9 cellular contexts compared by ENCODE assay signal in the genomic region with DNA sequence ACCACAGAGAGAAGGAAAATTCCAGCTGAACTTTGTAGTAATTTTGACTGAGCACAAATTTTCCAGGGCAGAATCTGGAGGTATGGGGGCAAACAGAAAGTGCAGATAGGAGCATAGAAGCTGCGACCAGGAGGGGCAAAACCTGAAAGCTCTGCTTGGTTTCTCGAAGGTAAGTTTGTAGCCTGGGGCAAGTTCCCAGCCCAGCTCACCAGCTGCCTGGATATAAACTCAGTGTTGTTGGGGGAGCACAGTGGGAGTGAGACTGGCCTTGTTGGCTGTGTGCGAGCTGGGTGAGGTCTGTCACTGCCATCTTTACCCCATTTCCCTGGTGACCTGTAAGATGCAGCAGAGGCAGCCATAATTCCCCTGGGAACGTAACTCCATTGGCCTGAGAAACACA.
"Had no signal": no experiment of that assay in that cellular context is flagged by ENCODE, and none has a peak within 500 bp of the region (broad histone marks: within the 10 kb centered on the region; RNA-seq: fewer than 3 reads in every experiment).

No MANE protein-coding gene starts in this region.

- H3K27ac Mint-ChIP-seq: HFFc6 had no signal

- H3K9me3 Mint-ChIP-seq: HFFc6 had no signal

- H3K4me3 ChIP-seq: GM23248, HAP-1, K562 had no signal

- H3K4me3 Mint-ChIP-seq: HFFc6 had no signal

- H3K27ac ChIP-seq: GM23248, HL-60 had no signal

- H3K36me3 ChIP-seq: HAP-1 had no signal

- H3K9me3 ChIP-seq: HAP-1 had no signal

- H3K9ac ChIP-seq: GM23248 had no signal

- DNase-seq: GM23248, GOT3, H7, HFFc6, IMR-90, KG1 had no signal

- H2AFZ ChIP-seq: GM23248 had no signal
